Comparison of ENCODE assay signal across 8 cellular contexts in genomic region chr9:128250839-128251558, GRCh38. TPM values are rescaled to one million over a fixed set of nuclear protein-coding genes. Genes with fewer than 3 reads are reported as not detected.
DNase-seq lines count a peak whose midpoint lies in the region; ATAC-seq and TF ChIP-seq lines count a peak whose summit lies in the region.

No MANE protein-coding gene starts in this region.

- peaks cover 22% of the 10 kb centered on the region for H3K4me1 Mint-ChIP-seq in CD4-positive, alpha-beta T cell (ENCODE audit: low read depth)

- H3K27ac Mint-ChIP-seq in CD4-positive, alpha-beta T cell = peak overlapping the region; percentile 22

- CTCF ChIA-PET in CD4-positive, alpha-beta T cell (lab: Charles Lee) = interaction anchor here (0.8 to 1.2 kb wide), 3 partner anchors 24 to 111 kb away, joined by 3 read pairs; no protein-coding TSS in a partner anchor

- no peaks in the 10 kb centered on the region for H3K9me3 ChIP-seq in CD4-positive, alpha-beta T cell (ENCODE audit: control insufficient read depth, low read length)
- H3K9me3 ChIP-seq in body of pancreas = no peaks in the 10 kb centered on the region
- no peaks in the 10 kb centered on the region for H3K9me3 ChIP-seq in mucosa of rectum (ENCODE audit: control insufficient read depth in 2 of 2, low read length in 2 of 2)

- peak overlapping the region in 1 of 2 donors; percentile 23 for H3K9ac ChIP-seq in mucosa of rectum (ENCODE audit: low read depth in 1 of 2, low read length in 2 of 2)

- intact Hi-C loops in CD4-positive, alpha-beta T cell (cut with DNase I, micrococcal nuclease) = loop anchor here (1.0 to 10.0 kb wide), 7 partner anchors 24 to 682 kb away; partner anchors contain the start of genes BBLN (in 1 of the 2), CIZ1 (in 1 of the 2), DNM1 (in 1 of the 2) and SLC27A4 (in 1 of the 2)
- intact Hi-C loops in body of pancreas (cut with DNase I) = no loop called here

- TF ChIP-seq POLR2A in body of pancreas (IDR thresholded peaks at IDR 0.05) = no peak

- WGBS in body of pancreas, 2 donors = 21 to 23% methylated on average over 19 to 25 of the region's 38 CpGs

- no peaks in the 10 kb centered on the region for H3K27me3 ChIP-seq in CD4-positive, alpha-beta T cell (ENCODE audit: control insufficient read depth, insufficient read depth, low read length)
- H3K27me3 ChIP-seq in body of pancreas = no peaks in the 10 kb centered on the region
- H3K27me3 ChIP-seq in mucosa of rectum (ENCODE audit: control insufficient read depth in 2 of 2, insufficient read depth in 2 of 2, low read length in 2 of 2) = no peaks in the 10 kb centered on the region

- H3K36me3 ChIP-seq in body of pancreas (replicated peaks in 1 of 2; ENCODE audit: insufficient read depth in 1 of 2, low read depth in 2 of 2) (no peaks in the 10 kb centered on the region), mucosa of rectum (ENCODE audit: control insufficient read depth in 2 of 2, insufficient read depth in 2 of 2, low read length in 2 of 2) (no peaks in the 10 kb centered on the region)

- no peak for DNase-seq in CD4-positive, alpha-beta T cell
- DNase-seq in body of pancreas (no peak), substantia nigra (lab: John Stamatoyannopoulos, UW) (no peak), DMS53 treated with DMSO at 0.1 percent for 48 hours (lab: John Stamatoyannopoulos, UW; ENCODE audit: unreplicated experiment) (no peak)
- no peak for DNase-seq in activated effector memory CD4-positive, alpha-beta T cell treated with anti-CD3 and anti-CD28 coated beads, Interleukin-2, amount 50 U/mL, for 16 hours

- H3K4me3 ChIP-seq in body of pancreas = no peak overlapping the region
- H3K4me3 ChIP-seq in mucosa of rectum (ENCODE audit: low read length in 2 of 2) = peak overlapping the region; percentile 42 to 49

- peaks cover 15% of the 10 kb centered on the region for H3K4me1 ChIP-seq in body of pancreas
- peaks cover 6 to 9% of the 10 kb centered on the region in 2 donors for H3K4me1 ChIP-seq in mucosa of rectum (ENCODE audit: control insufficient read depth in 2 of 2, insufficient read depth in 2 of 2, low read length in 2 of 2)

- TF ChIP-seq CTCF in CD4-positive, alpha-beta T cell (IDR thresholded peaks at IDR 0.05) = no peak
- TF ChIP-seq CTCF in body of pancreas (IDR thresholded peaks at IDR 0.05) = no peak

- H3K27ac ChIP-seq in CD4-positive, alpha-beta T cell (ENCODE audit: low read depth, low read length) = no peak overlapping the region
- H3K27ac ChIP-seq in body of pancreas = no peak overlapping the region
- no peak overlapping the region for H3K27ac ChIP-seq in mucosa of rectum (ENCODE audit: low read depth in 2 of 2, low read length in 2 of 2)
- no peak overlapping the region for H3K27ac ChIP-seq in substantia nigra (ENCODE audit: low read depth, low read length, poor library complexity, severe bottlenecking)

- no peak for ATAC-seq in CD4-positive, alpha-beta T cell (ENCODE audit: poor library complexity)
- ATAC-seq in HG02852 (IDR thresholded peaks at IDR 0.05; ENCODE audit: unreplicated experiment) (peak; percentile 21), body of pancreas (peak; percentile 5), HG03457 (IDR thresholded peaks at IDR 0.05; ENCODE audit: unreplicated experiment) (no peak)

- no peaks in the 10 kb centered on the region for H3K9me3 Mint-ChIP-seq in CD4-positive, alpha-beta T cell

- POLR2A ChIA-PET in CD4-positive, alpha-beta T cell (lab: Charles Lee) = interaction anchor here (0.6 to 1.8 kb wide), 17 partner anchors 9 to 1337 kb away, joined by 3 to 29 read pairs (median 3); partner anchors contain the start of genes BBLN, CIZ1, DNM1 and ENDOG

- no peaks in the 10 kb centered on the region for H3K36me3 Mint-ChIP-seq in CD4-positive, alpha-beta T cell (ENCODE audit: low read depth)

- peaks cover 5% of the 10 kb centered on the region for H3K27me3 Mint-ChIP-seq in CD4-positive, alpha-beta T cell

- H3K4me3 Mint-ChIP-seq in CD4-positive, alpha-beta T cell = peak overlapping the region; percentile 74

RNA-seq across cellular contexts. Expression of gene GOLGA2, which starts 24.8 kb away (rescaled TPM):
- 10 to 100 TPM; 44.3 to 48.3 TPM for total RNA-seq in CD4-positive, alpha-beta T cell
- 100 to 1,000 TPM in 1 of 2 donors, 10 to 100 TPM in 1; 53.2 to 138 TPM for total RNA-seq in body of pancreas

RNA-seq across cellular contexts. Expression of gene SWI5, which starts 25.1 kb away (rescaled TPM):
- 1 to 10 TPM; 3.0 to 4.1 TPM for total RNA-seq in CD4-positive, alpha-beta T cell
- 10 to 100 TPM; 14.5 to 20.1 TPM for total RNA-seq in body of pancreas

RNA-seq across cellular contexts. Expression of gene DNM1, which starts 47.8 kb away (rescaled TPM):
- 1 to 10 TPM; 1.8 to 2.5 TPM for total RNA-seq in CD4-positive, alpha-beta T cell
- 10 to 100 TPM; 13.0 to 29.0 TPM for total RNA-seq in body of pancreas

RNA-seq across cellular contexts. Expression of gene CIZ1, which starts 59.6 kb away (rescaled TPM):
- 100 to 1,000 TPM; 106 to 107 TPM for total RNA-seq in CD4-positive, alpha-beta T cell
- total RNA-seq in body of pancreas = 10 to 100 TPM; 58.4 to 61.6 TPM

Comparison
In these comparisons a context has a peak if more than half of its experiments do, and no peak if none do; other contexts are left out.
1. ATAC-seq: peak in HG02852 (single experiment) and body of pancreas (single experiment); none in CD4-positive, alpha-beta T cell (single experiment) and HG03457 (single experiment).
2. H3K4me3 ChIP-seq: peak in mucosa of rectum (2 of 2); none in body of pancreas (0 of 2).
3. RNA of gene DNM1, which starts 47.8 kb away (total RNA-seq): 13.0 to 29.0 TPM in body of pancreas; 1.8 to 2.5 TPM in CD4-positive, alpha-beta T cell; every median in the first group is over 4 times any median in the second.